ENCODE assay signal across 12 cellular contexts in the genomic region with DNA sequence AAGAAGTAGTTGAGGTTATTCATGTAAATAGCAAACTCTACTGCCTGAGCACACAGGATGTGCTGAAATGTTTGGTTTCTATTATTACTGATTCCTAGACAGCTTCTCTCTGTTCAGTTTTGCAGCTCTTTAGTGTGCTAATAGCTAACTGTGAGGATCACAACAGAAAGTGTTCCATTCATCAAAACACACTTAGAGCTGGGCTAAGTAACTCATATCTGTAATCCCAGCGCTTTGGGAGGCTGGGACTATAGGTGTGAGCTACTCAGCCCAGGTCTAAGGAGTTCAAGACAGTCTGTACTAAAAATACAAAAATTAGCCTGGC.
A peak's percentile ranks its signal among the peaks of the same experiment; 100 is the strongest.
DNase-seq lines count a peak whose midpoint lies in the region; ATAC-seq and TF ChIP-seq lines count a peak whose summit lies in the region.
"Had no signal": no experiment of that assay in that cellular context is flagged by ENCODE, and none has a peak within 500 bp of the region (broad histone marks: within the 10 kb centered on the region; RNA-seq: fewer than 3 reads in every experiment).

No MANE protein-coding gene starts in this region.

- H3K9me3 ChIP-seq in HAP-1, result no peaks in the 10 kb centered on the region

- in situ Hi-C loops in HAP-1 (cut with MboI; ENCODE audit: low sequenced_read_pairs), result no loop called here

- H3K9me3 Mint-ChIP-seq in neural crest cell, result peaks cover 3% of the 10 kb centered on the region

- peaks cover 73% of the 10 kb centered on the region for H3K4me1 Mint-ChIP-seq in neural crest cell

- H3K27ac Mint-ChIP-seq in neural crest cell (ENCODE audit: unreplicated experiment), result peak overlapping the region; percentile 99
- H3K27ac Mint-ChIP-seq: T-helper 17 cell had no signal

- no peak for TF ChIP-seq CTCF in neural crest cell (conservative IDR thresholded peaks at IDR 0.05)

- H3K4me3 Mint-ChIP-seq in neural crest cell, result peak overlapping the region; percentile 64
- H3K4me3 Mint-ChIP-seq: T-helper 17 cell had no signal

- H3K27me3 Mint-ChIP-seq in neural crest cell (ENCODE audit: low read depth), result no peaks in the 10 kb centered on the region

- no peaks in the 10 kb centered on the region for H3K36me3 ChIP-seq in HAP-1 (replicated peaks)

- H3K36me3 Mint-ChIP-seq in neural crest cell (ENCODE audit: low read depth), result no peaks in the 10 kb centered on the region

- peaks cover 4% of the 10 kb centered on the region; the same call in 1 of the 2 replicates for H3K27me3 ChIP-seq in HAP-1 (ENCODE audit: low read depth)

- DNase-seq in neural crest cell (ENCODE audit: low read depth, low spot score) (no peak), HAP-1 (ENCODE audit: low spot score in 2 of 2) (no peak), NCI-H2029 (lab: John Stamatoyannopoulos, UW) (no peak), HT-29 (ENCODE audit: low spot score) (no peak), NAMALWA (ENCODE audit: low spot score) (no peak)
- DNase-seq: activated T-cell treated with anti-CD3 and anti-CD28 coated beads, Interleukin-2, amount 50 U/mL, for 48 hours; DMS79 treated with DMSO at 0.1 percent for 48 hours; stimulated activated CD8-positive, alpha-beta memory T cell treated with anti-CD3 and anti-CD28 coated beads, Interleukin-4, amount 100 ng/mL, for 48 hours; T-helper 17 cell had no signal

- H3K4me1 ChIP-seq in HAP-1, result no peaks in the 10 kb centered on the region; the same call in 1 of the 2 replicates

- ATAC-seq in GM18520 (IDR thresholded peaks at IDR 0.05; ENCODE audit: unreplicated experiment), result peak; percentile 51
- ATAC-seq in GM21515 (IDR thresholded peaks at IDR 0.05; ENCODE audit: unreplicated experiment), result peak; percentile 83
- ATAC-seq in HG03108 (IDR thresholded peaks at IDR 0.05; ENCODE audit: unreplicated experiment), result peak; percentile 84
- ATAC-seq: T-helper 17 cell had no signal

- H3K4me3 ChIP-seq in HAP-1, result no peak overlapping the region
